Comparison of ENCODE assay signal across 24 cellular contexts in the genomic region with DNA sequence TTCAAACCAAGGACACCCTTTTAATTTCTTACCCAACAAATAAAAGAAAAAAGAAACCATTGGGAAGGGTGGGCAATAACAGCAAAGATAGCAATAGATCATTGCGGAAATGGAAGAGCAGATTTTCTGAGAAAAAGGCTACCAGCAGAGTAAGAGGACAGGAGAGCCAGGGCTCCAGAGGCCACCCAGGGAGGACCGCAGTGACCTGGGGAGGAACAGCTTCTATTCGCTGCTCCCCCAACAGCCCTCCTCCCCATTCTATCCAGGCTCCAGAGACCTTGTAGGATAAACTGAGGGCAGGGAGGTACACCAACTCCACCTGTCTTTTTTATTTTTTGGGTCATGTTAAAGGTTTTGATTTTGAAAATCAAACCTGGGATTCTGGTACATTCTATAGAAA. TPM values are rescaled to one million over a fixed set of nuclear protein-coding genes. Genes with fewer than 3 reads are reported as not detected.
DNase-seq lines count a peak whose midpoint lies in the region; ATAC-seq and TF ChIP-seq lines count a peak whose summit lies in the region.
"Had no signal": no experiment of that assay in that cellular context is flagged by ENCODE, and none has a peak within 500 bp of the region (broad histone marks: within the 10 kb centered on the region; RNA-seq: fewer than 3 reads in every experiment).

No MANE protein-coding gene starts in this region.

- TF ChIP-seq CTCF in MCF 10A (IDR thresholded peaks at IDR 0.05; ENCODE audit: unreplicated experiment) (no peak), mammary epithelial cell (conservative IDR thresholded peaks at IDR 0.05 in 1 of 2, IDR thresholded peaks at IDR 0.05 in 1 of 2; ENCODE audit: extremely low read depth in 1 of 2, insufficient read depth in 1 of 2, low read depth in 1 of 2, low read length in 2 of 2) (no peak), esophagus muscularis mucosa (IDR thresholded peaks at IDR 0.05) (no peak), osteocyte (IDR thresholded peaks at IDR 0.05) (no peak), HFFc6 (IDR thresholded peaks at IDR 0.05) (no peak)

- H3K27ac ChIP-seq in mammary epithelial cell (ENCODE audit: insufficient read depth, low read depth, low read length) = no peak overlapping the region
- H3K27ac ChIP-seq in esophagus muscularis mucosa (replicated peaks in 1 of 4) = no peak overlapping the region
- H3K27ac ChIP-seq: A549; BLaER1 treated with 17β-estradiol and CSF1 and Interleukin-3, amounts not matched to agents 10 nM and 100 nM; GM23248 had no signal

- intact Hi-C loops in MCF 10A (cut with micrococcal nuclease) = no loop called here
- intact Hi-C loops in mammary epithelial cell (cut with micrococcal nuclease) = no loop called here
- intact Hi-C loops in esophagus muscularis mucosa (cut with DNase I) = loop anchor here (5.0 kb wide), 1 partner anchor 201 kb away; no protein-coding TSS in a partner anchor

- H3K27ac Mint-ChIP-seq in MCF 10A (ENCODE audit: low read depth, unreplicated experiment) (peak overlapping the region; percentile 99), osteocyte (ENCODE audit: unreplicated experiment) (no peak overlapping the region), HFFc6 (no peak overlapping the region)
- H3K27ac Mint-ChIP-seq in naive thymus-derived CD8-positive, alpha-beta T cell = no peak overlapping the region
- H3K27ac Mint-ChIP-seq: CD14-positive monocyte; CD4-positive, alpha-beta T cell had no signal

- no peak for DNase-seq in MCF 10A (ENCODE audit: unreplicated experiment)
- no peak for DNase-seq in mammary epithelial cell
- DNase-seq in esophagus muscularis mucosa (ENCODE audit: extremely low spot score) = peak; percentile 88
- DNase-seq in osteocyte (ENCODE audit: extremely low spot score, unreplicated experiment) = peak; percentile 13
- no peak for DNase-seq in naive thymus-derived CD8-positive, alpha-beta T cell
- no peak for DNase-seq in HFFc6
- DNase-seq: 8988T; ACHN; AML-193; BE2C; CD4-positive, alpha-beta T cell; CD8-positive, alpha-beta memory T cell; DMS 273 treated with DMSO at 0.1 percent for 48 hours; DMS79; EL; GDM1; GM23248; H7; HCEC 1CT had no signal

- no peak overlapping the region for H3K9ac ChIP-seq in mammary epithelial cell (ENCODE audit: insufficient read depth, low read length)
- H3K9ac ChIP-seq: BLaER1 treated with 17β-estradiol and CSF1 and Interleukin-3, amounts not matched to agents 10 nM and 100 nM; GM23248 had no signal

- no peaks in the 10 kb centered on the region for H3K9me3 ChIP-seq in mammary epithelial cell (replicated peaks; ENCODE audit: insufficient read depth, low read length)
- no peaks in the 10 kb centered on the region for H3K9me3 ChIP-seq in esophagus muscularis mucosa
- H3K9me3 ChIP-seq: A549, BE2C had no signal

- TF ChIP-seq POLR2A in esophagus muscularis mucosa (IDR thresholded peaks at IDR 0.05; ENCODE audit: low read depth) = no peak

- H3K4me3 ChIP-seq in mammary epithelial cell (replicated peaks in 1 of 3; ENCODE audit: insufficient read depth in 1 of 3, low read depth in 2 of 3, low read length in 3 of 3) (no peak overlapping the region), esophagus muscularis mucosa (no peak overlapping the region)
- H3K4me3 ChIP-seq: A549; BLaER1 treated with 17β-estradiol and CSF1 and Interleukin-3, amounts not matched to agents 10 nM and 100 nM; GM12878; GM23248 had no signal

- no peaks in the 10 kb centered on the region for H3K9me3 Mint-ChIP-seq in MCF 10A (ENCODE audit: unreplicated experiment)
- no peaks in the 10 kb centered on the region for H3K9me3 Mint-ChIP-seq in osteocyte (ENCODE audit: unreplicated experiment)
- H3K9me3 Mint-ChIP-seq in naive thymus-derived CD8-positive, alpha-beta T cell = peaks cover 0 to 3% (median 0%) of the 10 kb centered on the region in 9 donors
- H3K9me3 Mint-ChIP-seq in HFFc6 = no peaks in the 10 kb centered on the region
- H3K9me3 Mint-ChIP-seq: CD4-positive, alpha-beta T cell had no signal

- no peaks in the 10 kb centered on the region for H3K27me3 ChIP-seq in mammary epithelial cell (ENCODE audit: insufficient read depth, low read length)
- H3K27me3 ChIP-seq in esophagus muscularis mucosa = no peaks in the 10 kb centered on the region
- H3K27me3 ChIP-seq: BE2C; BLaER1 treated with 17β-estradiol and CSF1 and Interleukin-3, amounts not matched to agents 10 nM and 100 nM had no signal

- BruUV-seq in MCF 10A (replicated peaks; lab: Mats Ljungman, UMichigan) = no TSS peak
- BruUV-seq in mammary epithelial cell (replicated peaks; lab: Mats Ljungman, UMichigan) = no TSS peak

- H3K4me3 Mint-ChIP-seq in MCF 10A (ENCODE audit: unreplicated experiment) (no peak overlapping the region), osteocyte (ENCODE audit: unreplicated experiment) (no peak overlapping the region), HFFc6 (no peak overlapping the region)
- no peak overlapping the region for H3K4me3 Mint-ChIP-seq in naive thymus-derived CD8-positive, alpha-beta T cell
- H3K4me3 Mint-ChIP-seq: CD14-positive monocyte; CD4-positive, alpha-beta T cell; CD8-positive, alpha-beta memory T cell had no signal

- CTCF ChIA-PET in MCF 10A (lab: Yijun Ruan, JAX) (interaction anchor here (0.6 to 8.5 kb wide), 10 partner anchors 12 to 555 kb away, joined by 3 to 123 read pairs (median 4); partner anchors contain the start of gene TIMP3), mammary epithelial cell (lab: Charles Lee; ENCODE audit: low non-redundant PET) (no interaction called here)

- ATAC-seq in naive thymus-derived CD8-positive, alpha-beta T cell = no peak
- no peak for ATAC-seq in HG02885 (IDR thresholded peaks at IDR 0.05; ENCODE audit: poor library complexity, unreplicated experiment)
- ATAC-seq: A549, GM12878 had no signal

- in situ Hi-C loops in mammary epithelial cell (cut with MboI; ENCODE audit: low sequenced_read_pairs in 2 of 2) = loop anchor here (10.0 to 25.0 kb wide), 2 partner anchors 184 to 336 kb away; no protein-coding TSS in a partner anchor

- no peaks in the 10 kb centered on the region for H3K79me2 ChIP-seq in mammary epithelial cell (ENCODE audit: insufficient read depth, low read length)

- dilution Hi-C loops in mammary epithelial cell (cut with HindIII; ENCODE audit: low sequenced_read_pairs) = no loop called here

- H3K36me3 Mint-ChIP-seq in MCF 10A (ENCODE audit: insufficient read depth, unreplicated experiment) = no peaks in the 10 kb centered on the region
- H3K36me3 Mint-ChIP-seq in osteocyte (ENCODE audit: unreplicated experiment) = no peaks in the 10 kb centered on the region
- no peaks in the 10 kb centered on the region for H3K36me3 Mint-ChIP-seq in naive thymus-derived CD8-positive, alpha-beta T cell
- H3K36me3 Mint-ChIP-seq in HFFc6 (ENCODE audit: low read depth) = no peaks in the 10 kb centered on the region
- H3K36me3 Mint-ChIP-seq: CD14-positive monocyte; CD8-positive, alpha-beta memory T cell had no signal

- 96% methylated on average over 3 of the region's 3 CpGs for WGBS in mammary epithelial cell (ENCODE audit: low coverage, missing lambda C conversion rate)
- 100% methylated on average over 3 of the region's 3 CpGs for WGBS in esophagus muscularis mucosa

- no peaks in the 10 kb centered on the region for H4K20me1 ChIP-seq in mammary epithelial cell (ENCODE audit: insufficient read depth, low read length)
- H4K20me1 ChIP-seq: BLaER1 treated with 17β-estradiol and CSF1 and Interleukin-3, amounts not matched to agents 10 nM and 100 nM had no signal

- H3K36me3 ChIP-seq in mammary epithelial cell (ENCODE audit: insufficient read depth, low read length) (no peaks in the 10 kb centered on the region), esophagus muscularis mucosa (no peaks in the 10 kb centered on the region)
- H3K36me3 ChIP-seq: BE2C; BLaER1 treated with 17β-estradiol and CSF1 and Interleukin-3, amounts not matched to agents 10 nM and 100 nM had no signal

- TF ChIP-seq EP300 in esophagus muscularis mucosa (IDR thresholded peaks at IDR 0.05) = no peak

- peaks cover 53% of the 10 kb centered on the region for H3K4me1 ChIP-seq in mammary epithelial cell (ENCODE audit: insufficient read depth, low read length)
- H3K4me1 ChIP-seq in esophagus muscularis mucosa = peaks cover 8 to 47% (median 33%) of the 10 kb centered on the region in 4 donors
- H3K4me1 ChIP-seq: A549, BE2C had no signal

- H3K27me3 Mint-ChIP-seq in MCF 10A (ENCODE audit: insufficient read depth, unreplicated experiment) (no peaks in the 10 kb centered on the region), osteocyte (ENCODE audit: unreplicated experiment) (peaks cover 12% of the 10 kb centered on the region), HFFc6 (ENCODE audit: insufficient read depth) (peaks cover 30% of the 10 kb centered on the region)
- H3K27me3 Mint-ChIP-seq in naive thymus-derived CD8-positive, alpha-beta T cell = peaks cover 0 to 10% (median 3%) of the 10 kb centered on the region in 5 donors

- POLR2A ChIA-PET in MCF 10A (lab: Yijun Ruan, JAX) = interaction anchor here (0.7 to 6.6 kb wide), 3 partner anchors 11 to 523 kb away, joined by 5 to 52 read pairs (median 5); partner anchors contain the start of gene FBXO7
- POLR2A ChIA-PET in naive thymus-derived CD8-positive, alpha-beta T cell (lab: Charles Lee) = no interaction called here

- H2AFZ ChIP-seq in mammary epithelial cell (ENCODE audit: low read depth, low read length) = no peak overlapping the region
- H2AFZ ChIP-seq: GM23248 had no signal

- peaks cover 57% of the 10 kb centered on the region for H3K4me1 Mint-ChIP-seq in MCF 10A (ENCODE audit: insufficient read depth, unreplicated experiment)
- H3K4me1 Mint-ChIP-seq in osteocyte (ENCODE audit: unreplicated experiment) = no peaks in the 10 kb centered on the region
- peaks cover 0 to 2% (median 0%) of the 10 kb centered on the region in 4 donors for H3K4me1 Mint-ChIP-seq in naive thymus-derived CD8-positive, alpha-beta T cell
- peaks cover 8% of the 10 kb centered on the region for H3K4me1 Mint-ChIP-seq in HFFc6 (ENCODE audit: low read depth)
- H3K4me1 Mint-ChIP-seq: CD8-positive, alpha-beta memory T cell had no signal

- H3K4me2 ChIP-seq in mammary epithelial cell (ENCODE audit: insufficient read depth, low read depth, low read length) = no peak overlapping the region
- H3K4me2 ChIP-seq: A549 had no signal

RNA-seq across cellular contexts. Expression of gene SYN3, which starts 59.8 kb away (rescaled TPM):
- total RNA-seq in MCF 10A (2022) (1.4 TPM in 1 of 2 replicates, not detected in the other), mammary epithelial cell (not detected), esophagus muscularis mucosa (under 1 TPM; under 0.01 to 0.58 (median 0.14) TPM), osteocyte (not detected in 2 replicates)
- not detected for polyA plus RNA-seq in mammary epithelial cell
- polyA minus RNA-seq in mammary epithelial cell = not detected
- total RNA-seq in naive thymus-derived CD8-positive, alpha-beta T cell = under 1 TPM; 0.47 to 0.55 TPM
- not detected for polyA plus RNA-seq in naive thymus-derived CD8-positive, alpha-beta T cell
- total RNA-seq in HFFc6 (2021; fragmentation: NEBNext Ultra II Directional; extraction: Animal tissue kit (Norgen Biotek cat#: 25700)) = under 1 TPM in 4 of 6 experiments, not detected in 2; 0.06 to 0.30 (median 0.12) TPM
- total RNA-seq: CD4-positive, alpha-beta T cell; CD8-positive, alpha-beta memory T cell; GM12878; GM23248 had no signal
- polyA plus RNA-seq: CD14-positive monocyte; CD8-positive, alpha-beta memory T cell; GM12878 had no signal

Comparison
In these comparisons a context has a peak if more than half of its experiments do, and no peak if none do; other contexts are left out.
1. DNase-seq: peak in esophagus muscularis mucosa (single experiment) and osteocyte (single experiment); none in MCF 10A (single experiment), mammary epithelial cell (single experiment), naive thymus-derived CD8-positive, alpha-beta T cell (0 of 10) and HFFc6 (single experiment).